Comparison of ENCODE assay signal across 7 cellular contexts in genomic region chr12:56080556-56081138, GRCh38. TPM values are rescaled to one million over a fixed set of nuclear protein-coding genes. Genes with fewer than 3 reads are reported as not detected.
DNase-seq lines count a peak whose midpoint lies in the region; TF ChIP-seq lines count a peak whose summit lies in the region.

No MANE protein-coding gene starts in this region.

- CTCF ChIA-PET in GM10248 (lab: Yijun Ruan, JAX) = interaction anchor here (1.4 to 2.6 kb wide), 7 partner anchors 9 to 342 kb away, joined by 3 to 11 read pairs (median 7); partner anchors contain the start of genes ESYT1 and PA2G4

- H3K27me3 Mint-ChIP-seq in activated T-helper 1 cell treated with anti-CD3 and anti-CD28 coated beads, Interleukin-12 subunit alpha, Interleukin-12 subunit beta, Interleukin-2, Interleukin-4 antibody, amounts not matched to agents 30 ng/mL and 10 ng/mL and 1 ng/mL, durations not matched to agents 14 hours and 24 hours and 36 hours (ENCODE audit: insufficient read depth) = peaks cover 29% of the 10 kb centered on the region

- H3K9ac ChIP-seq in smooth muscle cell (ENCODE audit: low read depth) = peak overlapping the region; percentile 16

- H3K4me3 Mint-ChIP-seq in activated T-helper 1 cell treated with anti-CD3 and anti-CD28 coated beads, Interleukin-12 subunit alpha, Interleukin-12 subunit beta, Interleukin-2, Interleukin-4 antibody, amounts not matched to agents 30 ng/mL and 10 ng/mL and 1 ng/mL, durations not matched to agents 14 hours and 24 hours and 36 hours = peak overlapping the region; percentile 63

- no peaks in the 10 kb centered on the region for H4K20me1 ChIP-seq in smooth muscle cell (ENCODE audit: low read depth)

- H3K4me1 Mint-ChIP-seq in activated T-helper 1 cell treated with anti-CD3 and anti-CD28 coated beads, Interleukin-12 subunit alpha, Interleukin-12 subunit beta, Interleukin-2, Interleukin-4 antibody, amounts not matched to agents 30 ng/mL and 10 ng/mL and 1 ng/mL, durations not matched to agents 14 hours and 24 hours and 36 hours (ENCODE audit: low read depth) = peaks cover 18% of the 10 kb centered on the region

- DNase-seq in HT-29 (ENCODE audit: low spot score) (peak; percentile 64), iPS-NIHi7 (ENCODE audit: extremely low spot score) (peak; percentile 62), smooth muscle cell (lab: John Stamatoyannopoulos, UW; ENCODE audit: unreplicated experiment) (no peak), NCI-H2029 treated with DMSO at 0.1 percent for 48 hours (lab: John Stamatoyannopoulos, UW) (no peak), GM10248 (ENCODE audit: extremely low spot score) (no peak), cortex of kidney (lab: John Stamatoyannopoulos, UW) (no peak)
- no peak for DNase-seq in activated T-helper 1 cell treated with anti-CD3 and anti-CD28 coated beads, Interleukin-12 subunit alpha, Interleukin-12 subunit beta, Interleukin-2, Interleukin-4 antibody, amounts not matched to agents 30 ng/mL and 10 ng/mL and 1 ng/mL, durations not matched to agents 14 hours and 24 hours and 36 hours (ENCODE audit: low spot score)

- H3K27ac ChIP-seq in smooth muscle cell (ENCODE audit: low read depth) = peak overlapping the region; percentile 26

- H3K9me3 ChIP-seq in smooth muscle cell (replicated peaks; ENCODE audit: low read depth) = no peaks in the 10 kb centered on the region

- H3K9me3 Mint-ChIP-seq in activated T-helper 1 cell treated with anti-CD3 and anti-CD28 coated beads, Interleukin-12 subunit alpha, Interleukin-12 subunit beta, Interleukin-2, Interleukin-4 antibody, amounts not matched to agents 30 ng/mL and 10 ng/mL and 1 ng/mL, durations not matched to agents 14 hours and 24 hours and 36 hours = no peaks in the 10 kb centered on the region

- H3K4me3 ChIP-seq in smooth muscle cell = peak overlapping the region; percentile 56

- H3F3A ChIP-seq in smooth muscle cell (ENCODE audit: low read depth) = no peaks in the 10 kb centered on the region

- 12% methylated on average over 20 of the region's 20 CpGs for WGBS in smooth muscle cell (ENCODE audit: low lambda C conversion rate)

- H3K27me3 ChIP-seq in smooth muscle cell (ENCODE audit: low read depth) = peaks cover 10% of the 10 kb centered on the region

- peak overlapping the region; percentile 82 for H3K4me2 ChIP-seq in smooth muscle cell

- POLR2A ChIA-PET in GM10248 (lab: Yijun Ruan, JAX) = interaction anchor here (0.6 kb wide), 1 partner anchor 24 kb away, joined by 5 read pairs; the partner anchor contains the start of gene PA2G4

- no peak for TF ChIP-seq CTCF in smooth muscle cell (IDR thresholded peaks at IDR 0.05; ENCODE audit: borderline replicate concordance, insufficient read depth, poor library complexity, severe bottlenecking)
- TF ChIP-seq CTCF in GM10248 (IDR thresholded peaks at IDR 0.05; ENCODE audit: control extremely low read depth, extremely low read depth, low read depth, missing control alignments) = no peak

- H2AFZ ChIP-seq in smooth muscle cell (ENCODE audit: low read depth) = peak overlapping the region; percentile 25

- H3K27ac Mint-ChIP-seq in activated T-helper 1 cell treated with anti-CD3 and anti-CD28 coated beads, Interleukin-12 subunit alpha, Interleukin-12 subunit beta, Interleukin-2, Interleukin-4 antibody, amounts not matched to agents 30 ng/mL and 10 ng/mL and 1 ng/mL, durations not matched to agents 14 hours and 24 hours and 36 hours = no peak overlapping the region

- intact Hi-C loops in activated T-helper 1 cell treated with anti-CD3 and anti-CD28 coated beads, Interleukin-12 subunit alpha, Interleukin-12 subunit beta, Interleukin-2, Interleukin-4 antibody, amounts not matched to agents 30 ng/mL and 10 ng/mL and 1 ng/mL, durations not matched to agents 14 hours and 24 hours and 36 hours (cut with micrococcal nuclease) = no loop called here

- no peaks in the 10 kb centered on the region for H3K79me2 ChIP-seq in smooth muscle cell (ENCODE audit: low read depth)

- peaks cover 3% of the 10 kb centered on the region for H3K4me1 ChIP-seq in smooth muscle cell (ENCODE audit: low read depth)

- no peaks in the 10 kb centered on the region for H3K36me3 Mint-ChIP-seq in activated T-helper 1 cell treated with anti-CD3 and anti-CD28 coated beads, Interleukin-12 subunit alpha, Interleukin-12 subunit beta, Interleukin-2, Interleukin-4 antibody, amounts not matched to agents 30 ng/mL and 10 ng/mL and 1 ng/mL, durations not matched to agents 14 hours and 24 hours and 36 hours (ENCODE audit: low read depth)

- H3K36me3 ChIP-seq in smooth muscle cell (ENCODE audit: low read depth) = no peaks in the 10 kb centered on the region

RNA-seq across cellular contexts. Expression of gene ERBB3, which starts 0.7 kb away (rescaled TPM):
- 136 and 141 TPM in 2 replicates for total RNA-seq in HT-29 (2014; rRNA removed; shearing (Covaris generic))
- 0.51 and 0.65 TPM in 2 replicates for total RNA-seq in activated T-helper 1 cell treated with anti-CD3 and anti-CD28 coated beads, Interleukin-12 subunit alpha, Interleukin-12 subunit beta, Interleukin-2, Interleukin-4 antibody, amounts not matched to agents 30 ng/mL and 10 ng/mL and 1 ng/mL, durations not matched to agents 14 hours and 24 hours and 36 hours
- total RNA-seq in smooth muscle cell = 7.2 and 9.2 TPM in 2 replicates
- 1.2 and 9.8 TPM in 2 replicates for polyA plus RNA-seq in smooth muscle cell

RNA-seq across cellular contexts. Expression of gene PA2G4, which starts 23.7 kb away (rescaled TPM):
- 247 and 323 TPM in 2 replicates for total RNA-seq in HT-29 (2014; rRNA removed; shearing (Covaris generic))
- total RNA-seq in activated T-helper 1 cell treated with anti-CD3 and anti-CD28 coated beads, Interleukin-12 subunit alpha, Interleukin-12 subunit beta, Interleukin-2, Interleukin-4 antibody, amounts not matched to agents 30 ng/mL and 10 ng/mL and 1 ng/mL, durations not matched to agents 14 hours and 24 hours and 36 hours = 404 and 419 TPM in 2 replicates
- 88.6 and 118 TPM in 2 replicates for total RNA-seq in smooth muscle cell
- 99.8 and 113 TPM in 2 replicates for polyA plus RNA-seq in smooth muscle cell

RNA-seq across cellular contexts. Expression of gene RPL41, which starts 35.8 kb away (rescaled TPM):
- 3,623 and 3,873 TPM in 2 replicates for total RNA-seq in HT-29 (2014; rRNA removed; shearing (Covaris generic))
- total RNA-seq in activated T-helper 1 cell treated with anti-CD3 and anti-CD28 coated beads, Interleukin-12 subunit alpha, Interleukin-12 subunit beta, Interleukin-2, Interleukin-4 antibody, amounts not matched to agents 30 ng/mL and 10 ng/mL and 1 ng/mL, durations not matched to agents 14 hours and 24 hours and 36 hours = 3,669 and 3,676 TPM in 2 replicates
- 2,929 and 3,246 TPM in 2 replicates for total RNA-seq in smooth muscle cell
- 2,414 and 2,571 TPM in 2 replicates for polyA plus RNA-seq in smooth muscle cell

RNA-seq across cellular contexts. Expression of gene ZC3H10, which starts 37.4 kb away (rescaled TPM):
- 3.9 and 4.1 TPM in 2 replicates for total RNA-seq in HT-29 (2014; rRNA removed; shearing (Covaris generic))
- total RNA-seq in activated T-helper 1 cell treated with anti-CD3 and anti-CD28 coated beads, Interleukin-12 subunit alpha, Interleukin-12 subunit beta, Interleukin-2, Interleukin-4 antibody, amounts not matched to agents 30 ng/mL and 10 ng/mL and 1 ng/mL, durations not matched to agents 14 hours and 24 hours and 36 hours = 13.5 and 13.7 TPM in 2 replicates
- total RNA-seq in smooth muscle cell = 1.9 and 6.7 TPM in 2 replicates
- 2.8 TPM in 2 replicates for polyA plus RNA-seq in smooth muscle cell

RNA-seq across cellular contexts. Expression of gene RPS26, which starts 38.9 kb away (rescaled TPM):
- total RNA-seq in HT-29 (2014; rRNA removed; shearing (Covaris generic)) = 171 and 219 TPM in 2 replicates
- 35.4 and 38.2 TPM in 2 replicates for total RNA-seq in activated T-helper 1 cell treated with anti-CD3 and anti-CD28 coated beads, Interleukin-12 subunit alpha, Interleukin-12 subunit beta, Interleukin-2, Interleukin-4 antibody, amounts not matched to agents 30 ng/mL and 10 ng/mL and 1 ng/mL, durations not matched to agents 14 hours and 24 hours and 36 hours
- 731 and 845 TPM in 2 replicates for total RNA-seq in smooth muscle cell
- 282 and 323 TPM in 2 replicates for polyA plus RNA-seq in smooth muscle cell

Comparison
In these comparisons a context has a peak if more than half of its experiments do, and no peak if none do; other contexts are left out.
1. DNase-seq: peak in HT-29 (single experiment) and iPS-NIHi7 (single experiment); none in activated T-helper 1 cell treated with anti-CD3 and anti-CD28 coated beads, Interleukin-12 subunit alpha, Interleukin-12 subunit beta, Interleukin-2, Interleukin-4 antibody, amounts not matched to agents 30 ng/mL and 10 ng/mL and 1 ng/mL, durations not matched to agents 14 hours and 24 hours and 36 hours (single experiment), smooth muscle cell (single experiment), NCI-H2029 treated with DMSO at 0.1 percent for 48 hours (single experiment), GM10248 (single experiment) and cortex of kidney (single experiment).
2. RNA of gene ERBB3, which starts 0.7 kb away (total RNA-seq): 136 to 141 TPM in HT-29; 7.2 to 9.2 TPM in smooth muscle cell and 0.51 to 0.65 TPM in activated T-helper 1 cell treated with anti-CD3 and anti-CD28 coated beads, Interleukin-12 subunit alpha, Interleukin-12 subunit beta, Interleukin-2, Interleukin-4 antibody, amounts not matched to agents 30 ng/mL and 10 ng/mL and 1 ng/mL, durations not matched to agents 14 hours and 24 hours and 36 hours; every median in the first group is over 10 times any median in the second.